ENCODE assay signal across 29 cellular contexts in the genomic region with DNA sequence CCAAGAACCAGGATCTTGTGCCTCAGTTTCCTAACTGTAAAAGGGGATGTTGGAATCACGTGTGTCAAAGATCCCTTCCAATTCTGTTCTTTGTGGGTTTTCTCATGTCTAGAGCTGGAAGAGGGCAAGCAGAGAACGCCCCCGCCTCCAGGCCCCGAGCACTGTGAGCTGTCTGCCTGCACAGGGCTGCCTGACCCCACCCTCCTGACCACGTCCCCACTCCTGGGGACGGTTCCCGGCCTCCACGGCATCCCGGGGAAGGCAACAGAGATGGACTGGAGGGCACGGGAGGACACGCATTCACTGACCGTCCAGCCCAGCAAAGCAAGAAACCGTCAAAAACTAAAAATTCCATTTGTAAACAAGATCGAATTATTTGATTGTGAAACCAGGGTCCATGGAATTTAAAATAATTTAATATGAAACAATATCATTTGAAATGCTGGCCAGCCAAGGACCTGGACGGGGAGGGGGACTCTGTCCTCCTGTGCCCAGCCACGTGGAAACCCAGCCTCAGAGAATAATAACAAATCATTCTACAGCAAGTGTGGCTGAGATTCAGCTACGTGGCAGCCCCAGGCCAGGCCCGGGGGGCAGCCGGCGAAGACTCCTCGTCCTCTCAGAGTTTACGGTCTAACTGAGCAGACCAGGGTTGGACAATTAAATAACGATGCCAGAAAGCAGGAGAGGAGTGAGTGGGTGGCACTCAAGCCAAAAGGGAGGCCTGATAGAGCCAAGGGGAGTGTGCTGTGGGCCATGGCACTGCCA.
DNase-seq lines count a peak whose midpoint lies in the region; ATAC-seq and TF ChIP-seq lines count a peak whose summit lies in the region.
"Had no signal": no experiment of that assay in that cellular context is flagged by ENCODE, and none has a peak within 500 bp of the region (broad histone marks: within the 10 kb centered on the region; RNA-seq: fewer than 3 reads in every experiment).

No MANE protein-coding gene starts in this region.

- peaks cover 64% of the 10 kb centered on the region for H3K27me3 ChIP-seq in left ventricle myocardium inferior (ENCODE audit: low read depth)
- H3K27me3 ChIP-seq in suprapubic skin, result peaks cover 22% of the 10 kb centered on the region
- H3K27me3 ChIP-seq: adrenal gland, pancreas had no signal

- no peak for TF ChIP-seq EP300 in suprapubic skin (IDR thresholded peaks at IDR 0.05)

- H3K4me1 ChIP-seq in left ventricle myocardium inferior (no peaks in the 10 kb centered on the region), suprapubic skin (peaks cover 9% of the 10 kb centered on the region)

- WGBS in suprapubic skin, result 68% methylated on average over 23 of the region's 23 CpGs

- intact Hi-C loops in cardiac septum (cut with DNase I) (no loop called here), left ventricle myocardium inferior (cut with micrococcal nuclease) (no loop called here)

- TF ChIP-seq CTCF in left ventricle myocardium inferior (IDR thresholded peaks at IDR 0.05; ENCODE audit: borderline replicate concordance) (no peak), suprapubic skin (IDR thresholded peaks at IDR 0.05) (no peak)

- H3K4me3 ChIP-seq in left ventricle myocardium inferior (no peak overlapping the region), suprapubic skin (no peak overlapping the region)
- H3K4me3 ChIP-seq: adrenal gland, dorsolateral prefrontal cortex, smooth muscle cell had no signal

- ATAC-seq in HG02973 (IDR thresholded peaks at IDR 0.05; ENCODE audit: unreplicated experiment), result no peak
- ATAC-seq: activated T-cell treated with anti-CD3 and anti-CD28 coated beads, Interleukin-2, amount 50 U/mL, for 72 hours; HepG2; pancreas had no signal

- H3K9me3 ChIP-seq in left ventricle myocardium inferior (replicated peaks) (no peaks in the 10 kb centered on the region), suprapubic skin (no peaks in the 10 kb centered on the region)
- H3K9me3 ChIP-seq: adrenal gland, pancreas had no signal

- TF ChIP-seq POLR2A in suprapubic skin (IDR thresholded peaks at IDR 0.05), result no peak

- DNase-seq in cardiac septum (ENCODE audit: low spot score) (peak; percentile 41), left ventricle myocardium inferior (no peak), mesenteric fat pad (ENCODE audit: low spot score) (peak; percentile 84), suprapubic skin (ENCODE audit: low spot score in 2 of 2) (peak; percentile 58 to 65), NCI-H748 (lab: John Stamatoyannopoulos, UW; ENCODE audit: unreplicated experiment) (no peak), NCI-H1417 treated with DMSO at 0.1 percent for 48 hours (lab: John Stamatoyannopoulos, UW) (no peak)
- DNase-seq: activated CD4-positive, alpha-beta T cell treated with anti-CD3 and anti-CD28 coated beads, Interleukin-2, amount 10 ng/mL, durations not matched to agents 24 days and 14 days; activated T-cell treated with anti-CD3 and anti-CD28 coated beads, Interleukin-2, amount 50 U/mL, for 72 hours; CD4-positive, alpha-beta T cell; HCEC 1CT; hippocampal formation; Kasumi-1; mammary epithelial cell; NCI-H1436; NCI-H2081 treated with DMSO at 0.1 percent for 48 hours; NCI-H226; NCI-H774; nephron progenitor cell; RPMI8226; stimulated activated CD4-positive, alpha-beta T cell treated with anti-CD3 and anti-CD28 coated beads, Interleukin-1b, Interleukin-23, amount 100 ng/mL, for 48 hours; T1000; trophoblast cell had no signal

- no peak overlapping the region for H3K27ac ChIP-seq in left ventricle myocardium inferior (replicated peaks)
- H3K27ac ChIP-seq in suprapubic skin, result peak overlapping the region; percentile 10
- H3K27ac ChIP-seq: adrenal gland, dorsolateral prefrontal cortex, pancreas, VCaP had no signal

- no peaks in the 10 kb centered on the region for H3K36me3 ChIP-seq in left ventricle myocardium inferior
- H3K36me3 ChIP-seq in suprapubic skin, result no peaks in the 10 kb centered on the region
- H3K36me3 ChIP-seq: adrenal gland, pancreas had no signal

Comparison
In these comparisons a context has a peak if more than half of its experiments do, and no peak if none do; other contexts are left out.
1. DNase-seq: peak in cardiac septum (single experiment), mesenteric fat pad (single experiment) and suprapubic skin (2 of 2); none in left ventricle myocardium inferior (single experiment), NCI-H748 (single experiment) and NCI-H1417 treated with DMSO at 0.1 percent for 48 hours (single experiment).